In the genomic region with DNA sequence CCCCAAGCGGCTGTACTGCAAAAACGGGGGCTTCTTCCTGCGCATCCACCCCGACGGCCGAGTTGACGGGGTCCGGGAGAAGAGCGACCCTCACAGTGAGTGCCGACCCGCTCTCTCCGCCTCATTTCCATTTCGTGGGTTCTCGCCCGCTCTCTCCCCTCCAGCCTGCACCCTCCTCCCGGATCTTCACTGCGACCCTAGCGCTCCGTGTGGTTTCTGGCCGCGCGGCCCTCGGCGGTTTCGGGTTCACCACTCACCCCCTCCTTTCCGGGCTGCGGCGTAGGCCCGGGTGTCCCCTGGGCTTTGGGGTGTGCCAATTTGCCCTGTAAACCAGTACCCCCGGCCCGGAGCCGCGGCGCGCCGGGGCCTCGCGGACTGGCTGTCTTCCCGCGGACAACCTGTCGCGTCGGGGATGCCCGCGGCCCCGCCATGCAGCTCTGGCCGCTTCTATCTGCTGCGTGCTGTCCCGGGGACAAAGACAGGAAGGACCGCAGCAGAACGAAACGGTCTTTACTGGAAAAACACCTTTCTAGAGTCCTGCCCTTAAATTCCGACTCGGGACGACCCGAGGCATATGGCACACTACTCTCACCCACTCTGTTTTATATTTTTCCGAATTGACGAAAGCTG, we compare ENCODE assay signal across 9 cellular contexts. TPM values are rescaled to one million over a fixed set of nuclear protein-coding genes. Genes with fewer than 3 reads are reported as not detected.
DNase-seq lines count a peak whose midpoint lies in the region; ATAC-seq and TF ChIP-seq lines count a peak whose summit lies in the region.
"Had no signal": no experiment of that assay in that cellular context is flagged by ENCODE, and none has a peak within 500 bp of the region (broad histone marks: within the 10 kb centered on the region; RNA-seq: fewer than 3 reads in every experiment).

No MANE protein-coding gene starts in this region.

- ATAC-seq in GM21515 (IDR thresholded peaks at IDR 0.05; ENCODE audit: unreplicated experiment) = peak; percentile 48

- no peaks in the 10 kb centered on the region for H3K27me3 ChIP-seq in thyroid gland

- H3K27ac ChIP-seq in thyroid gland = peak overlapping the region in 2 of 3 donors; percentile 42 to 68
- H3K27ac ChIP-seq: 22Rv1 had no signal

- peaks cover 0 to 5% of the 10 kb centered on the region in 2 donors for H3K4me1 ChIP-seq in thyroid gland

- peak; percentile 72 for DNase-seq in DMS 273 (lab: John Stamatoyannopoulos, UW; ENCODE audit: unreplicated experiment)
- DNase-seq in DMS 273 treated with DMSO at 0.1 percent for 48 hours (lab: John Stamatoyannopoulos, UW) = no peak
- DNase-seq in HT1080 (ENCODE audit: low read depth) = peak; percentile 56
- DNase-seq in activated CD4-positive, CD25-positive, alpha-beta regulatory T cell treated with anti-CD3 and anti-CD28 coated beads, Interleukin-2, amount 50 U/mL, for 72 hours = peak; percentile 38
- DNase-seq in epithelial cell of esophagus (ENCODE audit: low read depth) = no peak
- DNase-seq in midbrain (lab: John Stamatoyannopoulos, UW) = peak; percentile 31
- DNase-seq in thyroid gland = peak; percentile 15 to 29

- no peaks in the 10 kb centered on the region for H3K36me3 ChIP-seq in thyroid gland

- no peak for TF ChIP-seq CTCF in epithelial cell of esophagus (IDR thresholded peaks at IDR 0.05; ENCODE audit: insufficient read depth, low read depth, low read length, missing control alignments)
- no peak for TF ChIP-seq CTCF in thyroid gland (IDR thresholded peaks at IDR 0.05)

- intact Hi-C loops in thyroid gland (cut with DNase I) = no loop called here

- no peaks in the 10 kb centered on the region for H3K9me3 ChIP-seq in thyroid gland

- 0 to 1% methylated on average over 24 to 48 of the region's 58 CpGs for WGBS in thyroid gland, 2 donors

- no peak for TF ChIP-seq POLR2A in thyroid gland (IDR thresholded peaks at IDR 0.05)

- H3K4me3 ChIP-seq in epithelial cell of esophagus (ENCODE audit: low read length) (peak overlapping the region; percentile 60), thyroid gland (replicated peaks in 1 of 3) (peak overlapping the region; percentile 29 to 57 (median 41))

RNA-seq across cellular contexts. Expression of gene FGF2, which starts 0.7 kb away (rescaled TPM):
- 16.7 and 16.8 TPM in 2 replicates for total RNA-seq in HT1080 (2014; rRNA removed; shearing (Covaris generic))
- 6.0 and 8.8 TPM in 2 replicates for polyA plus RNA-seq in HT1080 (2015; cell fraction: cytosol; rRNA removed)
- polyA plus RNA-seq in HT1080 (2015; cell fraction: nucleus; rRNA removed) = 6.2 and 6.8 TPM in 2 replicates
- 1 to 10 TPM; 3.0 to 8.9 (median 3.5) TPM for total RNA-seq in thyroid gland

Comparison
In these comparisons a context has a peak if more than half of its experiments do, and no peak if none do; other contexts are left out.
1. DNase-seq: peak in DMS 273 (single experiment), HT1080 (single experiment), activated CD4-positive, CD25-positive, alpha-beta regulatory T cell treated with anti-CD3 and anti-CD28 coated beads, Interleukin-2, amount 50 U/mL, for 72 hours (single experiment), midbrain (single experiment) and thyroid gland (2 of 2); none in DMS 273 treated with DMSO at 0.1 percent for 48 hours (single experiment) and epithelial cell of esophagus (single experiment).